Comparison of ENCODE assay signal across 21 cellular contexts in genomic region chr14:76697246-76697645, GRCh38.
DNase-seq lines count a peak whose midpoint lies in the region; ATAC-seq, FAIRE-seq and TF ChIP-seq lines count a peak whose summit lies in the region.
"Had no signal": no experiment of that assay in that cellular context is flagged by ENCODE, and none has a peak within 500 bp of the region (broad histone marks: within the 10 kb centered on the region; RNA-seq: fewer than 3 reads in every experiment).

No MANE protein-coding gene starts in this region.

- intact Hi-C loops in heart left ventricle (cut with DNase I): no loop called here
- intact Hi-C loops in testis (cut with DNase I; ENCODE audit: low total_unique reads): no loop called here

- H3K14ac ChIP-seq in H1 (ENCODE audit: insufficient read length): no peak overlapping the region

- POLR2A ChIA-PET in H1 (lab: Charles Lee; ENCODE audit: partially characterized antibody): interaction anchor here (0.6 kb wide), 1 partner anchor 82 kb away, joined by 3 read pairs; no protein-coding TSS in a partner anchor

- no peak overlapping the region for H3K9ac ChIP-seq in H1 (replicated peaks in 1 of 4; ENCODE audit: extremely low read depth in 1 of 4, low read depth in 3 of 4, low read length in 3 of 4)
- H3K9ac ChIP-seq in mesendoderm (ENCODE audit: low read length): no peak overlapping the region

- TF ChIP-seq CTCF in right atrium auricular region (IDR thresholded peaks at IDR 0.05) (no peak), heart left ventricle (IDR thresholded peaks at IDR 0.05) (no peak), H1 (IDR thresholded peaks at IDR 0.05; ENCODE audit: control extremely low read depth in 1 of 3, insufficient read depth in 1 of 3, low read depth in 1 of 3, low read length in 3 of 3) (no peak), testis (IDR thresholded peaks at IDR 0.05) (no peak)

- WGBS in heart left ventricle, 4 donors: 67 to 84% (median 75%) methylated on average over 5 of the region's 5 CpGs
- 97% methylated on average over 5 of the region's 5 CpGs; no CpG with 5 or more reads in 1 of the 2 experiments for WGBS in H1 (ENCODE audit: extremely low coverage in 1 of 2, insufficient coverage in 1 of 2, insufficient read length in 1 of 2, insufficient replicate concordance in 2 of 2, low coverage in 1 of 2, low lambda C conversion rate in 2 of 2, missing lambda C conversion rate in 1 of 2), 2 experiments
- WGBS in mesendoderm (ENCODE audit: extremely low coverage, insufficient coverage, low lambda C conversion rate): no CpG with 5 or more reads among the region's 5 CpGs
- WGBS in testis, 2 donors: 73 to 92% methylated on average over 5 of the region's 5 CpGs

- H3K79me1 ChIP-seq in H1 (ENCODE audit: low read depth, low read length) (no peaks in the 10 kb centered on the region), mesendoderm (ENCODE audit: low read length) (no peaks in the 10 kb centered on the region)

- in situ Hi-C loops in G401 (cut with HindIII; ENCODE audit: low sequenced_read_pairs): no loop called here

- no peak overlapping the region for H3K23ac ChIP-seq in H1 (ENCODE audit: insufficient read length)
- H3K23ac ChIP-seq in mesendoderm (ENCODE audit: low read length): no peak overlapping the region

- H2BK5ac ChIP-seq in H1 (ENCODE audit: low read depth, low read length) (no peak overlapping the region), mesendoderm (ENCODE audit: low read length) (peak overlapping the region; percentile 39)

- H3K79me2 ChIP-seq in H1 (ENCODE audit: control insufficient read depth in 1 of 2, insufficient read depth in 2 of 2, low read length in 2 of 2) (no peaks in the 10 kb centered on the region), mesendoderm (ENCODE audit: control insufficient read depth, insufficient read depth, low read length) (no peaks in the 10 kb centered on the region)

- no peaks in the 10 kb centered on the region for H3K23me2 ChIP-seq in H1 (ENCODE audit: low read depth, low read length)

- H3K4me1 ChIP-seq in right atrium auricular region (peaks cover 0 to 31% of the 10 kb centered on the region in 2 donors), heart left ventricle (peaks cover 0 to 21% (median 3%) of the 10 kb centered on the region in 12 donors), H1 (replicated peaks in 1 of 4; ENCODE audit: control insufficient read depth in 3 of 4, insufficient read depth in 4 of 4, low read length in 3 of 4) (no peaks in the 10 kb centered on the region), mesendoderm (ENCODE audit: control insufficient read depth, low read depth, low read length) (peaks cover 10% of the 10 kb centered on the region), testis (peaks cover 23% of the 10 kb centered on the region)

- CTCF ChIA-PET in H1 (lab: Charles Lee; ENCODE audit: partially characterized antibody): interaction anchor here (0.8 to 2.7 kb wide), 6 partner anchors 13 to 604 kb away, joined by 3 to 18 read pairs (median 3); no protein-coding TSS in a partner anchor

- no peak overlapping the region for H2AFZ ChIP-seq in H1 (ENCODE audit: low read length)

- DNase-seq in right atrium auricular region (ENCODE audit: low spot score) (peak; percentile 56), heart left ventricle (no peak), H1 (ENCODE audit: low read depth in 1 of 2, low spot score in 2 of 2) (peak in 1 of 2 experiments; percentile 32), mesendoderm (no peak), testis (peak; percentile 6), G401 (ENCODE audit: low spot score) (no peak), dedifferentiated amniotic fluid mesenchymal stem cell (ENCODE audit: extremely low spot score) (no peak), SIG-M5 (lab: John Stamatoyannopoulos, UW) (no peak)
- DNase-seq: CD8-positive, alpha-beta memory T cell; DMS79 treated with DMSO at 0.1 percent for 48 hours; GOT3; HCEC 1CT; IMR-90; KG1; MM.1S; NCI-H2029; NCI-H226; NCI-H510A; NCI-H69 had no signal

- H3K4me3 ChIP-seq in right atrium auricular region: no peak overlapping the region
- no peak overlapping the region for H3K4me3 ChIP-seq in heart left ventricle
- no peak overlapping the region for H3K4me3 ChIP-seq in H1 (ENCODE audit: extremely low read depth in 1 of 4, insufficient read depth in 2 of 4, low read depth in 3 of 4, low read length in 4 of 4)
- H3K4me3 ChIP-seq in mesendoderm (ENCODE audit: low read length): no peak overlapping the region
- H3K4me3 ChIP-seq in testis: no peak overlapping the region

- no peak overlapping the region for H2AK5ac ChIP-seq in H1 (ENCODE audit: low read depth, low read length)
- no peak overlapping the region for H2AK5ac ChIP-seq in mesendoderm (ENCODE audit: low read length)

- ATAC-seq in heart left ventricle: no peak

- no peak for FAIRE-seq in H1 (lab: Jason Lieb, UNC)
- FAIRE-seq: GM12892, RCC 7860 had no signal

- H3K27ac ChIP-seq in right atrium auricular region (no peak overlapping the region), heart left ventricle (no peak overlapping the region), H1 (ENCODE audit: low read depth, low read length) (no peak overlapping the region), mesendoderm (ENCODE audit: low read depth, low read length) (no peak overlapping the region), testis (no peak overlapping the region)

- TF ChIP-seq POLR2A in heart left ventricle (IDR thresholded peaks at IDR 0.05) (no peak), H1 (IDR thresholded peaks at IDR 0.05; ENCODE audit: control extremely low read depth in 1 of 2, low read depth in 2 of 2, low read length in 2 of 2) (no peak), testis (IDR thresholded peaks at IDR 0.05) (no peak)

- no peak overlapping the region for H3K4ac ChIP-seq in H1 (replicated peaks; ENCODE audit: insufficient read length, low read depth, low read length)
- H3K4ac ChIP-seq in mesendoderm (ENCODE audit: low read depth, low read length): no peak overlapping the region

- H3K27me3 ChIP-seq in right atrium auricular region: no peaks in the 10 kb centered on the region
- H3K27me3 ChIP-seq in heart left ventricle: no peaks in the 10 kb centered on the region
- no peaks in the 10 kb centered on the region for H3K27me3 ChIP-seq in H1 (replicated peaks in 1 of 4; ENCODE audit: control insufficient read depth in 3 of 4, extremely low read depth in 1 of 4, insufficient read depth in 3 of 4, low read length in 3 of 4)
- H3K27me3 ChIP-seq in mesendoderm (ENCODE audit: insufficient read depth, low read length, poor library complexity): no peaks in the 10 kb centered on the region
- no peaks in the 10 kb centered on the region for H3K27me3 ChIP-seq in testis

- no peak overlapping the region for H3K18ac ChIP-seq in H1 (ENCODE audit: extremely low read depth, low read length)
- H3K18ac ChIP-seq in mesendoderm (ENCODE audit: low read length): no peak overlapping the region

- TF ChIP-seq EP300 in H1 (IDR thresholded peaks at IDR 0.05; ENCODE audit: borderline replicate concordance in 1 of 2, low read depth in 2 of 2, low read length in 2 of 2): no peak

- peak overlapping the region; percentile 38; the same call in 1 of the 2 replicates for H4K8ac ChIP-seq in H1 (ENCODE audit: extremely low read depth, insufficient read depth, low read length)
- H4K8ac ChIP-seq in mesendoderm (ENCODE audit: low read depth, low read length): no peak overlapping the region

- no peaks in the 10 kb centered on the region for H3K36me3 ChIP-seq in right atrium auricular region
- H3K36me3 ChIP-seq in heart left ventricle: no peaks in the 10 kb centered on the region
- no peaks in the 10 kb centered on the region for H3K36me3 ChIP-seq in H1 (ENCODE audit: control insufficient read depth in 2 of 4, insufficient read depth in 4 of 4, low read length in 3 of 4)
- H3K36me3 ChIP-seq in mesendoderm (ENCODE audit: control insufficient read depth, insufficient read depth, low read length): no peaks in the 10 kb centered on the region
- no peaks in the 10 kb centered on the region for H3K36me3 ChIP-seq in testis (ENCODE audit: low read depth, missing control alignments)

- H2BK12ac ChIP-seq in H1 (ENCODE audit: low read depth, low read length): 0 out of 2 replicates have a peak overlapping the region, but pooled peaks have one; percentile 1

- H3K4me2 ChIP-seq in H1 (ENCODE audit: insufficient read depth in 1 of 2, low read depth in 2 of 2, low read length in 2 of 2) (no peak overlapping the region), mesendoderm (ENCODE audit: low read length) (no peak overlapping the region)

- H3K9me3 ChIP-seq in right atrium auricular region: no peaks in the 10 kb centered on the region
- no peaks in the 10 kb centered on the region for H3K9me3 ChIP-seq in heart left ventricle
- no peaks in the 10 kb centered on the region for H3K9me3 ChIP-seq in H1 (ENCODE audit: insufficient read depth in 2 of 2, low read depth in 1 of 2, low read length in 1 of 2)
- H3K9me3 ChIP-seq in testis: no peaks in the 10 kb centered on the region

- no peak overlapping the region for H3K56ac ChIP-seq in H1 (replicated peaks; ENCODE audit: insufficient read length, low read depth, low read length)
- H3K56ac ChIP-seq in mesendoderm (ENCODE audit: low read length): no peak overlapping the region

- no peaks in the 10 kb centered on the region for H4K20me1 ChIP-seq in H1 (replicated peaks in 1 of 2; ENCODE audit: control insufficient read depth in 1 of 2, insufficient read depth in 2 of 2, low read length in 2 of 2)

- H2BK20ac ChIP-seq in H1 (ENCODE audit: low read length): no peak overlapping the region

- no peak overlapping the region for H2BK15ac ChIP-seq in H1 (ENCODE audit: low read length)
- no peak overlapping the region for H2BK15ac ChIP-seq in mesendoderm (replicated peaks; ENCODE audit: low read depth)

- H4K91ac ChIP-seq in H1 (replicated peaks; ENCODE audit: insufficient read length, low read length): no peak overlapping the region

- H4K5ac ChIP-seq in H1 (ENCODE audit: insufficient read length, low read depth, low read length) (no peak overlapping the region), mesendoderm (ENCODE audit: low read length) (no peak overlapping the region)

- TF ChIP-seq RAD21 in H1 (IDR thresholded peaks at IDR 0.05 in 1 of 2, conservative IDR thresholded peaks at IDR 0.05 in 1 of 2; ENCODE audit: low read depth in 2 of 2, low read length in 2 of 2): no peak

- H2BK120ac ChIP-seq in H1 (replicated peaks; ENCODE audit: low read depth, low read length): no peak overlapping the region
- H2BK120ac ChIP-seq in mesendoderm (ENCODE audit: low read depth, low read length): no peak overlapping the region

TF ChIP-seq in H1, 55 proteins besides CTCF, POLR2A, EP300 and RAD21 (continues in another document):
- TF ChIP-seq, protein P1, sequence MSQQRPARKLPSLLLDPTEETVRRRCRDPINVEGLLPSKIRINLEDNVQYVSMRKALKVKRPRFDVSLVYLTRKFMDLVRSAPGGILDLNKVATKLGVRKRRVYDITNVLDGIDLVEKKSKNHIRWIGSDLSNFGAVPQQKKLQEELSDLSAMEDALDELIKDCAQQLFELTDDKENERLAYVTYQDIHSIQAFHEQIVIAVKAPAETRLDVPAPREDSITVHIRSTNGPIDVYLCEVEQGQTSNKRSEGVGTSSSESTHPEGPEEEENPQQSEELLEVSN (IDR thresholded peaks at IDR 0.05): no peak
- TF ChIP-seq RXRA (IDR thresholded peaks at IDR 0.05; ENCODE audit: insufficient read depth, low read depth, low read length) (no peak), CBX8 (IDR thresholded peaks at IDR 0.05; ENCODE audit: borderline replicate concordance, low read depth, low read length) (no peak), NANOG (IDR thresholded peaks at IDR 0.05; ENCODE audit: insufficient read depth, low read depth, low read length, poor library complexity, severe bottlenecking) (no peak)

Comparison
In these comparisons a context has a peak if more than half of its experiments do, and no peak if none do; other contexts are left out.
1. DNase-seq: peak in right atrium auricular region (single experiment) and testis (single experiment); none in heart left ventricle (0 of 5), mesendoderm (single experiment), G401 (single experiment), dedifferentiated amniotic fluid mesenchymal stem cell (single experiment) and SIG-M5 (single experiment).